Comparison of ENCODE assay signal across 34 cellular contexts in the genomic region with DNA sequence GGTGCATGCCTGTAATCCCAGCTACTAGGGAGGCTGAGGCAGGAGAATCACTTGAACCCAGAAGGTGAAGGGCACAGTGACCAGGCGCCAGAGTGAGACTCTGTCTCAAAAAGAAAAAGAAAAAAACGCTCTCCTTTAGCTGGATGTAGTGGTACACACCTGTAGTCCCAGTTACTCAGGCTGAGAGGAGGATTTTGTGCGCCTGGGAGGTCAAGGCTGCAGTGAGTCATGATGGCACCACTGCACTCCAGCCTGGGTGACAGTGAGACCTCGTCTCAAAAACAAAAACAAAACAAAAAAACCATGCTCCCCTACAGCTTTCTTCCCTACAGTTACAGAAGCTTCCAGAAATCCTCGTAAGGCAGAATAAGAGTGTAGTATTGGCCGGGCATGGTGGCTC. TPM values are rescaled to one million over a fixed set of nuclear protein-coding genes. Genes with fewer than 3 reads are reported as not detected.
"Had no signal": no experiment of that assay in that cellular context is flagged by ENCODE, and none has a peak within 500 bp of the region (broad histone marks: within the 10 kb centered on the region; RNA-seq: fewer than 3 reads in every experiment).

No MANE protein-coding gene starts in this region.

- DNase-seq: activated B cell treated with CpG ODN at 0.5 μM for 24 hours; activated CD4-positive, alpha-beta memory T cell treated with anti-CD3 and anti-CD28 coated beads, Interleukin-2, amount 10 ng/mL, durations not matched to agents 7 days and 5 days; activated CD4-positive, alpha-beta T cell treated with anti-CD3 and anti-CD28 coated beads for 48 hours; activated CD4-positive, alpha-beta T cell treated with anti-CD3 and anti-CD28 coated beads, Interleukin-2, amount 10 ng/mL, durations not matched to agents 7 days and 5 days; activated CD4-positive, alpha-beta T cell treated with anti-CD3 and anti-CD28 coated beads, Interleukin-2, amount 50 U/mL, for 48 hours; activated CD4-positive, CD25-positive, alpha-beta regulatory T cell treated with anti-CD3 and anti-CD28 coated beads, Interleukin-2, amount 50 U/mL, for 72 hours; activated CD8-positive, alpha-beta memory T cell treated with anti-CD3 and anti-CD28 coated beads for 24 hours; activated CD8-positive, alpha-beta memory T cell treated with anti-CD3 and anti-CD28 coated beads, Interleukin-2, amount 10 ng/mL, durations not matched to agents 7 days and 5 days; activated CD8-positive, alpha-beta memory T cell treated with anti-CD3 and anti-CD28 coated beads, Interleukin-2, amount 50 U/mL, for 48 hours; activated CD8-positive, alpha-beta T cell treated with anti-CD3 and anti-CD28 coated beads, Interleukin-2, amount 10 ng/mL, durations not matched to agents 7 days and 5 days; activated effector memory CD4-positive, alpha-beta T cell treated with Interleukin-2 at 50 U/mL for 16 hours; activated gamma-delta T cell; activated naive CD4-positive, alpha-beta T cell treated with anti-CD3 and anti-CD28 coated beads, Interleukin-2, amount 10 ng/mL, durations not matched to agents 7 days and 5 days; activated naive CD4-positive, alpha-beta T cell treated with Interleukin-2 at 50 U/mL for 16 hours; activated naive CD8-positive, alpha-beta T cell treated with anti-CD3 and anti-CD28 coated beads, Interleukin-2, amount 10 ng/mL, durations not matched to agents 7 days and 5 days; activated naive CD8-positive, alpha-beta T cell treated with anti-CD3 and anti-CD28 coated beads, Interleukin-2, amount 50 U/mL, for 24 hours; activated T-cell treated with anti-CD3 and anti-CD28 coated beads, Interleukin-2, amount 50 U/mL, for 24 hours; activated T-cell treated with anti-CD3 and anti-CD28 coated beads, Interleukin-2, amount 50 U/mL, for 48 hours; amygdala; anterior cingulate cortex; central memory CD4-positive, alpha-beta T cell; cerebellar nuclear complex; T-helper 1 cell; T-helper 2 cell; T-helper 9 cell had no signal

- H3K27ac Mint-ChIP-seq: activated B cell treated with CpG ODN at 0.5 μM for 24 hours; activated CD4-positive, alpha-beta memory T cell treated with anti-CD3 and anti-CD28 coated beads, Interleukin-2, amount 10 ng/mL, durations not matched to agents 7 days and 5 days; activated CD4-positive, alpha-beta T cell treated with anti-CD3 and anti-CD28 coated beads, Interleukin-2, amount 10 ng/mL, durations not matched to agents 7 days and 5 days; activated CD8-positive, alpha-beta memory T cell treated with anti-CD3 and anti-CD28 coated beads, Interleukin-2, amount 10 ng/mL, durations not matched to agents 7 days and 5 days; activated CD8-positive, alpha-beta T cell treated with anti-CD3 and anti-CD28 coated beads, Interleukin-2, amount 10 ng/mL, durations not matched to agents 7 days and 5 days; activated naive CD4-positive, alpha-beta T cell treated with anti-CD3 and anti-CD28 coated beads, Interleukin-2, amount 10 ng/mL, durations not matched to agents 7 days and 5 days; activated naive CD4-positive, alpha-beta T cell treated with anti-CD3 and anti-CD28 coated beads, Interleukin-2, amount 50 U/mL, for 24 hours; activated naive CD8-positive, alpha-beta T cell; activated naive CD8-positive, alpha-beta T cell treated with anti-CD3 and anti-CD28 coated beads, Interleukin-2, amount 10 ng/mL, durations not matched to agents 7 days and 5 days; activated naive CD8-positive, alpha-beta T cell treated with anti-CD3 and anti-CD28 coated beads, Interleukin-2, amount 50 U/mL, for 24 hours; activated T-cell treated with anti-CD3 and anti-CD28 coated beads, Interleukin-2, amount 50 U/mL, for 24 hours; activated T-helper 2 cell treated with anti-CD3 and anti-CD28 coated beads, Interferon-gamma antibody, Interleukin-2, Interleukin-4, amounts not matched to agents 10 μg/mL and 5 μg/mL and 100 μg/mL, durations not matched to agents 14 hours and 24 hours and 36 hours; brain; T-helper 1 cell treated with Interleukin-12 subunit alpha and Interleukin-12 subunit beta and Interleukin-4 antibody, amounts not matched to agents 30 μg/mL and 1 μg/mL, for 36 hours; T-helper 2 cell treated with Interferon-gamma antibody and Interleukin-4, amounts not matched to agents 5 μg/mL and 100 μg/mL, for 36 hours had no signal

- H3K27me3 Mint-ChIP-seq: activated B cell treated with CpG ODN at 0.5 μM for 24 hours; activated CD4-positive, alpha-beta T cell treated with anti-CD3 and anti-CD28 coated beads, Interleukin-2, amount 10 ng/mL, durations not matched to agents 7 days and 5 days; activated CD8-positive, alpha-beta memory T cell treated with anti-CD3 and anti-CD28 coated beads, Interleukin-2, amount 10 ng/mL, durations not matched to agents 7 days and 5 days; activated naive CD4-positive, alpha-beta T cell treated with anti-CD3 and anti-CD28 coated beads, Interleukin-2, amount 50 U/mL, for 24 hours; activated naive CD8-positive, alpha-beta T cell; activated naive CD8-positive, alpha-beta T cell treated with anti-CD3 and anti-CD28 coated beads, Interleukin-2, amount 10 ng/mL, durations not matched to agents 7 days and 5 days; activated naive CD8-positive, alpha-beta T cell treated with anti-CD3 and anti-CD28 coated beads, Interleukin-2, amount 50 U/mL, for 24 hours; activated T-cell treated with anti-CD3 and anti-CD28 coated beads, Interleukin-2, amount 50 U/mL, for 24 hours; brain had no signal

- H3K4me3 ChIP-seq: ascending aorta, cardiac muscle cell had no signal

- H3K27ac ChIP-seq: ascending aorta, cardiac muscle cell had no signal

- H3K36me3 ChIP-seq: cardiac muscle cell had no signal

- H3K27me3 ChIP-seq: ascending aorta, cardiac muscle cell had no signal

- H3K36me3 Mint-ChIP-seq: activated naive CD4-positive, alpha-beta T cell treated with anti-CD3 and anti-CD28 coated beads, Interleukin-2, amount 50 U/mL, for 24 hours; activated naive CD8-positive, alpha-beta T cell; brain had no signal

- H3K4me3 Mint-ChIP-seq: activated B cell treated with CpG ODN at 0.5 μM for 24 hours; activated CD4-positive, alpha-beta memory T cell treated with anti-CD3 and anti-CD28 coated beads, Interleukin-2, amount 10 ng/mL, durations not matched to agents 7 days and 5 days; activated CD4-positive, alpha-beta T cell treated with anti-CD3 and anti-CD28 coated beads, Interleukin-2, amount 10 ng/mL, durations not matched to agents 7 days and 5 days; activated CD8-positive, alpha-beta memory T cell treated with anti-CD3 and anti-CD28 coated beads, Interleukin-2, amount 10 ng/mL, durations not matched to agents 7 days and 5 days; activated CD8-positive, alpha-beta T cell treated with anti-CD3 and anti-CD28 coated beads, Interleukin-2, amount 10 ng/mL, durations not matched to agents 7 days and 5 days; activated naive CD4-positive, alpha-beta T cell treated with anti-CD3 and anti-CD28 coated beads, Interleukin-2, amount 10 ng/mL, durations not matched to agents 7 days and 5 days; activated naive CD4-positive, alpha-beta T cell treated with anti-CD3 and anti-CD28 coated beads, Interleukin-2, amount 50 U/mL, for 24 hours; activated naive CD8-positive, alpha-beta T cell; activated naive CD8-positive, alpha-beta T cell treated with anti-CD3 and anti-CD28 coated beads, Interleukin-2, amount 10 ng/mL, durations not matched to agents 7 days and 5 days; activated naive CD8-positive, alpha-beta T cell treated with anti-CD3 and anti-CD28 coated beads, Interleukin-2, amount 50 U/mL, for 24 hours; activated T-cell treated with anti-CD3 and anti-CD28 coated beads, Interleukin-2, amount 50 U/mL, for 24 hours; brain; T-helper 1 cell treated with Interleukin-12 subunit alpha and Interleukin-12 subunit beta and Interleukin-4 antibody, amounts not matched to agents 30 μg/mL and 1 μg/mL, for 36 hours; T-helper 2 cell treated with Interferon-gamma antibody and Interleukin-4, amounts not matched to agents 5 μg/mL and 100 μg/mL, for 36 hours had no signal

- H3K9me3 ChIP-seq: ascending aorta had no signal

- H3K9me3 Mint-ChIP-seq: activated B cell treated with CpG ODN at 0.5 μM for 24 hours; activated CD4-positive, alpha-beta memory T cell treated with anti-CD3 and anti-CD28 coated beads, Interleukin-2, amount 10 ng/mL, durations not matched to agents 7 days and 5 days; activated CD4-positive, alpha-beta T cell treated with anti-CD3 and anti-CD28 coated beads, Interleukin-2, amount 10 ng/mL, durations not matched to agents 7 days and 5 days; activated naive CD4-positive, alpha-beta T cell treated with anti-CD3 and anti-CD28 coated beads, Interleukin-2, amount 10 ng/mL, durations not matched to agents 7 days and 5 days; activated naive CD4-positive, alpha-beta T cell treated with anti-CD3 and anti-CD28 coated beads, Interleukin-2, amount 50 U/mL, for 24 hours; activated naive CD8-positive, alpha-beta T cell treated with anti-CD3 and anti-CD28 coated beads, Interleukin-2, amount 10 ng/mL, durations not matched to agents 7 days and 5 days; activated naive CD8-positive, alpha-beta T cell treated with anti-CD3 and anti-CD28 coated beads, Interleukin-2, amount 50 U/mL, for 24 hours; activated T-cell treated with anti-CD3 and anti-CD28 coated beads, Interleukin-2, amount 50 U/mL, for 24 hours; activated T-helper 2 cell treated with anti-CD3 and anti-CD28 coated beads, Interferon-gamma antibody, Interleukin-2, Interleukin-4, amounts not matched to agents 10 μg/mL and 5 μg/mL and 100 μg/mL, durations not matched to agents 14 hours and 24 hours and 36 hours; brain; T-helper 1 cell treated with Interleukin-12 subunit alpha and Interleukin-12 subunit beta and Interleukin-4 antibody, amounts not matched to agents 30 μg/mL and 1 μg/mL, for 36 hours; T-helper 2 cell treated with Interferon-gamma antibody and Interleukin-4, amounts not matched to agents 5 μg/mL and 100 μg/mL, for 36 hours had no signal

RNA-seq across cellular contexts. Expression of gene ST6GALNAC1, which starts 33.1 kb away (rescaled TPM):
- total RNA-seq: activated B cell treated with CpG ODN at 0.5 μM for 24 hours; activated CD8-positive, alpha-beta memory T cell treated with anti-CD3 and anti-CD28 coated beads, Interleukin-2, amount 10 ng/mL, durations not matched to agents 7 days and 5 days; activated CD8-positive, alpha-beta T cell treated with anti-CD3 and anti-CD28 coated beads, Interleukin-2, amount 10 ng/mL, durations not matched to agents 7 days and 5 days; activated naive CD8-positive, alpha-beta T cell treated with anti-CD3 and anti-CD28 coated beads, Interleukin-2, amount 10 ng/mL, durations not matched to agents 7 days and 5 days; cardiac muscle cell; chondrocyte had no signal
- polyA plus RNA-seq: cardiac muscle cell had no signal
